Comparison of ENCODE assay signal across 35 cellular contexts in genomic region chr9:132197856-132198550, GRCh38. TPM values are rescaled to one million over a fixed set of nuclear protein-coding genes. Genes with fewer than 3 reads are reported as not detected.
"Had no signal": no experiment of that assay in that cellular context is flagged by ENCODE, and none has a peak within 500 bp of the region (broad histone marks: within the 10 kb centered on the region; RNA-seq: fewer than 3 reads in every experiment).

No MANE protein-coding gene starts in this region.

- H3K27ac ChIP-seq: KMS-11 had no signal

- DNase-seq: Karpas-422, Kasumi-1, MG63, MM.1S, MV-4-11, NCI-H1048, NCI-H1092, NCI-H1092 treated with DMSO at 0.1 percent for 48 hours, NCI-H1105, NCI-H1105 treated with DMSO at 0.1 percent for 48 hours, NCI-H1417, NCI-H1417 treated with DMSO at 0.1 percent for 48 hours, NCI-H1436, NCI-H1436 treated with DMSO at 0.1 percent for 48 hours, NCI-H146, NCI-H1694, NCI-H1694 treated with DMSO at 0.1 percent for 48 hours, NCI-H187, NCI-H187 treated with DMSO at 0.1 percent for 48 hours, NCI-H1930, NCI-H2029, NCI-H2029 treated with DMSO at 0.1 percent for 48 hours, NCI-H2081, NCI-H2081 treated with DMSO at 0.1 percent for 48 hours, NCI-H2107, NCI-H2171, NCI-H2171 treated with DMSO at 0.1 percent for 48 hours, NCI-H2227 treated with DMSO at 0.1 percent for 48 hours, NCI-H226, NCI-H345, NCI-H446, NCI-H446 treated with DMSO at 0.1 percent for 48 hours, NCI-H510A had no signal

- H3K9ac ChIP-seq: KMS-11 had no signal

- H3K27me3 ChIP-seq: MG63 had no signal

- H3K4me2 ChIP-seq: KMS-11 had no signal

- H3K4me3 ChIP-seq: MG63 had no signal

- H3K36me3 ChIP-seq: MG63 had no signal

- H3K9me3 ChIP-seq: MG63 had no signal

RNA-seq across cellular contexts. Expression of gene NTNG2, which starts 36.1 kb away (rescaled TPM):
- total RNA-seq: MCF 10A had no signal
